ENCODE assay signal across 19 cellular contexts in genomic region chr1:59195151-59195550, GRCh38.
"Had no signal": no experiment of that assay in that cellular context is flagged by ENCODE, and none has a peak within 500 bp of the region (broad histone marks: within the 10 kb centered on the region; RNA-seq: fewer than 3 reads in every experiment).

No MANE protein-coding gene starts in this region.

- H3K9me3 ChIP-seq: gastrocnemius medialis, neutrophil had no signal

- H3K27ac Mint-ChIP-seq: endodermal cell; naive thymus-derived CD8-positive, alpha-beta T cell had no signal

- FAIRE-seq: endothelial cell of umbilical vein, small intestine, urothelium cell line had no signal

- H3K4me1 ChIP-seq: heart right ventricle had no signal

- DNase-seq: effector CD4-positive, alpha-beta T cell; endodermal cell; erythroblast; gastrocnemius medialis; heart right ventricle; hypothalamus; islet precursor cell; mucosa of descending colon; naive thymus-derived CD8-positive, alpha-beta T cell; small intestine; stimulated activated CD4-positive, alpha-beta T cell treated with anti-CD3 and anti-CD28 coated beads, Interleukin-12 subunit alpha, Interleukin-12 subunit beta, amount 100 ng/mL, for 4 hours; stimulated activated naive CD4-positive, alpha-beta T cell treated with Interleukin-2 at 50 U/mL for 16 hours; trophoblast cell had no signal

- H3K4me3 Mint-ChIP-seq: endodermal cell; naive thymus-derived CD8-positive, alpha-beta T cell had no signal

- H3K27me3 ChIP-seq: gastrocnemius medialis, heart right ventricle, neutrophil had no signal

- H3K36me3 ChIP-seq: gastrocnemius medialis, heart right ventricle, neutrophil had no signal

- H3K27ac ChIP-seq: coronary artery, heart right ventricle, neutrophil had no signal

- H3K4me3 ChIP-seq: coronary artery, gastrocnemius medialis, heart right ventricle, mucosa of descending colon had no signal

- ATAC-seq: gastrocnemius medialis; heart right ventricle; left lobe of liver; naive thymus-derived CD8-positive, alpha-beta T cell; sciatic nerve had no signal

- H3K4me1 Mint-ChIP-seq: naive thymus-derived CD8-positive, alpha-beta T cell had no signal
